Comparison of ENCODE assay signal across 13 cellular contexts in the genomic region with DNA sequence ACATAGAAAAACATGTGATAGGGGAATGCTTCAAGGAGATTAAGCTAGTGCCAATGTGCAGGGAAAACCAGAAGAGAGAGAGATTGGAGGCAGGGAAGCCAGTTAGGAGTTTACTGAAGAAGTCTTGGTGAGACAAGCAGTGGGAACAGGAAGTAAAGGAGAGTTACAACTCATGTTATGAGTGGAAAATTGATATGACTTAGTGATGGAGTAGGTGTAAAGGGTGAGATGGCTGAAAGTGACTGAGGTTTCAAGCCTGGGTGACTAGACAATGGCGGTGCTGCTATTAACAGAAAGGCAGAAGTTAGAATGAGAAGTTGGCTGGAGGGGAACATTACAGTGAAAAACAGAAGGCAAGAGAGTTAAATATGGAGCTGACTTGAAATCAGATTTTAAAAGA. TPM values are rescaled to one million over a fixed set of nuclear protein-coding genes. Genes with fewer than 3 reads are reported as not detected.
DNase-seq lines count a peak whose midpoint lies in the region; ATAC-seq and TF ChIP-seq lines count a peak whose summit lies in the region.
"Had no signal": no experiment of that assay in that cellular context is flagged by ENCODE, and none has a peak within 500 bp of the region (broad histone marks: within the 10 kb centered on the region; RNA-seq: fewer than 3 reads in every experiment).

No MANE protein-coding gene starts in this region.

- no peak overlapping the region for H3K4me2 ChIP-seq in Loucy (ENCODE audit: low read depth, low read length, poor library complexity, severe bottlenecking)

- H3K36me3 ChIP-seq in Loucy (ENCODE audit: insufficient read depth, low read length), result no peaks in the 10 kb centered on the region
- no peaks in the 10 kb centered on the region for H3K36me3 ChIP-seq in heart left ventricle
- H3K36me3 ChIP-seq: suprapubic skin had no signal

- peak overlapping the region in 1 of 12 donors; percentile 11 for H3K27ac ChIP-seq in heart left ventricle
- H3K27ac ChIP-seq: suprapubic skin had no signal

- ATAC-seq in GM18907 (IDR thresholded peaks at IDR 0.05; ENCODE audit: unreplicated experiment) (peak; percentile 74), HG02798 (IDR thresholded peaks at IDR 0.05; ENCODE audit: poor library complexity, unreplicated experiment) (peak; percentile 78), heart left ventricle (no peak)

- TF ChIP-seq POLR2A in heart left ventricle (IDR thresholded peaks at IDR 0.05), result no peak

- no peaks in the 10 kb centered on the region for H3K9me3 ChIP-seq in Loucy (ENCODE audit: insufficient read depth, low read depth, low read length)
- H3K9me3 ChIP-seq in heart left ventricle, result no peaks in the 10 kb centered on the region
- H3K9me3 ChIP-seq: suprapubic skin had no signal

- WGBS in heart left ventricle, 4 donors, result 73 to 83% (median 78%) methylated on average over 1 of the region's 1 CpG

- H3K9ac ChIP-seq in Loucy (ENCODE audit: low read depth, low read length, poor library complexity, severe bottlenecking), result no peak overlapping the region

- no peaks in the 10 kb centered on the region for H3K9me2 ChIP-seq in Loucy (replicated peaks; ENCODE audit: low read depth, low read length)

- intact Hi-C loops in heart left ventricle (cut with DNase I), result no loop called here

- no peaks in the 10 kb centered on the region for H4K20me1 ChIP-seq in Loucy (ENCODE audit: insufficient read depth, low read length, poor library complexity, severe bottlenecking)

- TF ChIP-seq CTCF in GM12864 (IDR thresholded peaks at IDR 0.05; ENCODE audit: low read depth, low read length, missing control alignments) (no peak), Loucy (conservative IDR thresholded peaks at IDR 0.05; ENCODE audit: low read length) (no peak), heart left ventricle (IDR thresholded peaks at IDR 0.05) (no peak)

- H3K4me1 ChIP-seq in Loucy (ENCODE audit: insufficient read depth, low read length, poor library complexity, severe bottlenecking) (peaks cover 20% of the 10 kb centered on the region), heart left ventricle (peaks cover 0 to 51% (median 0%) of the 10 kb centered on the region in 12 donors)

- 0 out of 2 replicates have a peak overlapping the region, but pooled peaks have one; percentile 11 for H2AFZ ChIP-seq in Loucy (ENCODE audit: low read length)

- H3K27me3 ChIP-seq in Loucy (ENCODE audit: insufficient read depth, low read length, poor library complexity, severe bottlenecking), result no peaks in the 10 kb centered on the region
- H3K27me3 ChIP-seq in heart left ventricle, result peaks cover 0 to under 1% (median 0%) of the 10 kb centered on the region in 9 donors
- H3K27me3 ChIP-seq: suprapubic skin had no signal

- no peaks in the 10 kb centered on the region for H3K79me2 ChIP-seq in Loucy (ENCODE audit: insufficient read depth, low read length)

- peaks cover 7% of the 10 kb centered on the region; the same call in 1 of the 2 replicates for H3F3A ChIP-seq in Loucy (ENCODE audit: low read depth)

- H3K4me3 ChIP-seq in GM12864 (ENCODE audit: low read depth, low read length) (no peak overlapping the region), Loucy (ENCODE audit: low read length, poor library complexity, severe bottlenecking) (no peak overlapping the region), heart left ventricle (no peak overlapping the region)
- H3K4me3 ChIP-seq: suprapubic skin had no signal

- peak; percentile 80 for DNase-seq in GM12864 (ENCODE audit: low read depth)
- DNase-seq in Ammon's horn (ENCODE audit: low spot score), result no peak
- DNase-seq in activated CD8-positive, alpha-beta memory T cell treated with anti-CD3 and anti-CD28 coated beads, Interleukin-2, amount 50 U/mL, for 48 hours, result no peak
- DNase-seq in heart left ventricle, result no peak
- DNase-seq in HUDEP-2 (lab: John Stamatoyannopoulos, UW; ENCODE audit: unreplicated experiment in 76 of 76), result no peak
- DNase-seq: H9, NCI-H2029 treated with DMSO at 0.1 percent for 48 hours, small intestine had no signal

RNA-seq across cellular contexts. Expression of gene DOK1, which starts 16.5 kb away (rescaled TPM):
- total RNA-seq in heart left ventricle, result 10 to 100 TPM in 1 of 9 donors, 1 to 10 TPM in 8; 2.6 to 11.6 (median 4.8) TPM
- polyA plus RNA-seq in heart left ventricle, result 1 to 10 TPM; 2.4 to 6.0 TPM

RNA-seq across cellular contexts. Expression of gene LOXL3, which starts 17.3 kb away (rescaled TPM):
- total RNA-seq in heart left ventricle, result 1 to 10 TPM; 1.6 to 8.7 (median 3.0) TPM
- polyA plus RNA-seq in heart left ventricle, result 1 to 10 TPM; 1.5 to 3.5 TPM

RNA-seq across cellular contexts. Expression of gene HTRA2, which starts 41.3 kb away (rescaled TPM):
- total RNA-seq in heart left ventricle, result 10 to 100 TPM; 23.6 to 32.0 (median 24.8) TPM
- 10 to 100 TPM; 24.5 to 45.4 TPM for polyA plus RNA-seq in heart left ventricle

RNA-seq across cellular contexts. Expression of gene AUP1, which starts 41.6 kb away (rescaled TPM):
- total RNA-seq in heart left ventricle, result 10 to 100 TPM; 33.6 to 74.5 (median 49.8) TPM
- 100 to 1,000 TPM in 1 of 2 donors, 10 to 100 TPM in 1; 77.9 to 168 TPM for polyA plus RNA-seq in heart left ventricle

RNA-seq across cellular contexts. Expression of gene DQX1, which starts 45.0 kb away (rescaled TPM):
- not detected for total RNA-seq in heart left ventricle
- polyA plus RNA-seq in heart left ventricle, result not detected
- total RNA-seq: epithelial cell of proximal tubule had no signal

Comparison
In these comparisons a context has a peak if more than half of its experiments do, and no peak if none do; other contexts are left out.
1. ATAC-seq: peak in GM18907 (single experiment) and HG02798 (single experiment); none in heart left ventricle (0 of 4).